ENCODE assay signal across 18 cellular contexts in genomic region chr9:114130624-114131277, GRCh38. TPM values are rescaled to one million over a fixed set of nuclear protein-coding genes. Genes with fewer than 3 reads are reported as not detected.
DNase-seq lines count a peak whose midpoint lies in the region; ATAC-seq, FAIRE-seq and TF ChIP-seq lines count a peak whose summit lies in the region.
"Had no signal": no experiment of that assay in that cellular context is flagged by ENCODE, and none has a peak within 500 bp of the region (broad histone marks: within the 10 kb centered on the region; RNA-seq: fewer than 3 reads in every experiment).

No MANE protein-coding gene starts in this region.

- no peak for FAIRE-seq in kidney (lab: Jason Lieb, UNC)
- FAIRE-seq: HTR-8/SVneo had no signal

- H3K9me3 ChIP-seq in left ventricle myocardium inferior (replicated peaks) (peaks cover 10% of the 10 kb centered on the region), kidney (ENCODE audit: control insufficient read depth in 1 of 2, low read length in 2 of 2) (peaks cover 0 to 8% of the 10 kb centered on the region in 2 donors), right lobe of liver (no peaks in the 10 kb centered on the region)

- no peak overlapping the region for H3K4me3 ChIP-seq in left ventricle myocardium inferior
- no peak overlapping the region for H3K4me3 ChIP-seq in kidney (ENCODE audit: low read length in 2 of 2)
- H3K4me3 ChIP-seq in right lobe of liver: no peak overlapping the region
- H3K4me3 ChIP-seq: BLaER1 had no signal

- peak overlapping the region; percentile 2 for H3K27ac Mint-ChIP-seq in progenitor cell of endocrine pancreas
- H3K27ac Mint-ChIP-seq: CD8-positive, alpha-beta T cell had no signal

- TF ChIP-seq POLR2A in right lobe of liver (IDR thresholded peaks at IDR 0.05): no peak

- TF ChIP-seq CTCF in left ventricle myocardium inferior (IDR thresholded peaks at IDR 0.05; ENCODE audit: borderline replicate concordance) (no peak), kidney (IDR thresholded peaks at IDR 0.05; ENCODE audit: borderline replicate concordance, extremely low read depth, insufficient read depth) (no peak), right lobe of liver (IDR thresholded peaks at IDR 0.05) (no peak), progenitor cell of endocrine pancreas (IDR thresholded peaks at IDR 0.05; ENCODE audit: unreplicated experiment) (no peak)

- H3K4me1 ChIP-seq in left ventricle myocardium inferior (peaks cover 25% of the 10 kb centered on the region), kidney (ENCODE audit: control insufficient read depth in 1 of 2, insufficient read depth in 1 of 2, low read depth in 1 of 2, low read length in 2 of 2) (no peaks in the 10 kb centered on the region), right lobe of liver (peaks cover 0 to 24% (median 10%) of the 10 kb centered on the region in 4 donors)

- H3K27me3 Mint-ChIP-seq in progenitor cell of endocrine pancreas: peaks cover 19% of the 10 kb centered on the region

- WGBS in right lobe of liver (ENCODE audit: insufficient coverage, low coverage, low lambda C conversion rate, missing lambda C conversion rate): 45% methylated on average over 4 of the region's 4 CpGs

- H3K4me1 Mint-ChIP-seq in progenitor cell of endocrine pancreas (ENCODE audit: low read depth): peaks cover 2% of the 10 kb centered on the region

- intact Hi-C loops in Right ventricle myocardium superior (cut with DNase I) (no loop called here), left ventricle myocardium inferior (cut with micrococcal nuclease) (no loop called here), kidney (cut with DNase I) (no loop called here), right lobe of liver (cut with DNase I) (no loop called here)

- H3K36me3 ChIP-seq in left ventricle myocardium inferior (no peaks in the 10 kb centered on the region), kidney (ENCODE audit: control insufficient read depth in 1 of 2, insufficient read depth in 2 of 2, low read length in 2 of 2) (no peaks in the 10 kb centered on the region), right lobe of liver (no peaks in the 10 kb centered on the region)
- H3K36me3 ChIP-seq: BLaER1 had no signal

- no peaks in the 10 kb centered on the region for H3K36me3 Mint-ChIP-seq in progenitor cell of endocrine pancreas (ENCODE audit: insufficient read depth)
- H3K36me3 Mint-ChIP-seq: CD8-positive, alpha-beta T cell had no signal

- peak; percentile 73 for ATAC-seq in Right ventricle myocardium superior (ENCODE audit: poor library complexity)
- peak; percentile 71 to 91 (median 83) for ATAC-seq in right lobe of liver
- no peak for ATAC-seq in GM18511 (IDR thresholded peaks at IDR 0.05; ENCODE audit: unreplicated experiment)
- ATAC-seq: CD8-positive, alpha-beta T cell had no signal

- H3K27ac ChIP-seq in left ventricle myocardium inferior (replicated peaks) (no peak overlapping the region), kidney (ENCODE audit: low read depth in 2 of 2, low read length in 2 of 2) (no peak overlapping the region), right lobe of liver (peak overlapping the region in 2 of 3 donors; percentile 17 to 44)
- H3K27ac ChIP-seq: BLaER1 had no signal

- H3K9me3 Mint-ChIP-seq in progenitor cell of endocrine pancreas (ENCODE audit: low read depth): peaks cover 3% of the 10 kb centered on the region

- H3K27me3 ChIP-seq in left ventricle myocardium inferior (ENCODE audit: low read depth) (no peaks in the 10 kb centered on the region), right lobe of liver (no peaks in the 10 kb centered on the region)
- H3K27me3 ChIP-seq: BLaER1 had no signal

- DNase-seq in Right ventricle myocardium superior (no peak), left ventricle myocardium inferior (no peak), kidney (peak; percentile 8), right lobe of liver (peak in 1 of 3 donors; percentile 80), progenitor cell of endocrine pancreas (ENCODE audit: low spot score, unreplicated experiment) (no peak), epidermal melanocyte (ENCODE audit: insufficient read length, low spot score) (no peak)
- DNase-seq: 8988T; Calu3; CD8-positive, alpha-beta T cell; DMS79 treated with DMSO at 0.1 percent for 48 hours; GF-D8; GOT3; H9 had no signal

- H3K9ac ChIP-seq in kidney (ENCODE audit: low read length in 2 of 2): no peak overlapping the region
- H3K9ac ChIP-seq: BLaER1 had no signal

- H3K4me3 Mint-ChIP-seq in progenitor cell of endocrine pancreas (ENCODE audit: low read depth): no peak overlapping the region
- H3K4me3 Mint-ChIP-seq: CD8-positive, alpha-beta T cell; H9 had no signal

RNA-seq across cellular contexts. Expression of gene COL27A1, which starts 24.6 kb away (rescaled TPM):
- 8.0 TPM for total RNA-seq in Right ventricle myocardium superior
- total RNA-seq in left ventricle myocardium inferior: 6.4 TPM
- 45.6 TPM for total RNA-seq in kidney
- polyA plus RNA-seq in kidney (ENCODE audit: insufficient read depth, low read depth, low replicate concordance): 13.6 TPM
- total RNA-seq in right lobe of liver: 10 to 100 TPM; 11.8 to 51.9 (median 29.3) TPM
- total RNA-seq in progenitor cell of endocrine pancreas: 162 and 178 TPM in 2 replicates

RNA-seq across cellular contexts. Expression of gene KIF12, which starts 31.7 kb away (rescaled TPM):
- not detected for total RNA-seq in Right ventricle myocardium superior
- not detected for total RNA-seq in left ventricle myocardium inferior
- total RNA-seq in kidney: 202 TPM
- polyA plus RNA-seq in kidney (ENCODE audit: insufficient read depth, low read depth, low replicate concordance): 155 TPM
- total RNA-seq in right lobe of liver: 10 to 100 TPM in 5 of 6 experiments, 1 to 10 TPM in 1; 3.1 to 24.3 (median 14.2) TPM
- 166 and 176 TPM in 2 replicates for total RNA-seq in progenitor cell of endocrine pancreas
- total RNA-seq: A673; CD8-positive, alpha-beta T cell had no signal
- polyA plus RNA-seq: AG04450 had no signal

RNA-seq across cellular contexts. Expression of gene AMBP, which starts 52.7 kb away (rescaled TPM):
- 0.51 TPM for total RNA-seq in Right ventricle myocardium superior
- total RNA-seq in left ventricle myocardium inferior: not detected
- total RNA-seq in kidney: 5.3 TPM
- 43.5 TPM for polyA plus RNA-seq in kidney (ENCODE audit: insufficient read depth, low read depth, low replicate concordance)
- 1,000 to 10,000 TPM; 2,202 to 7,072 (median 5,221) TPM for total RNA-seq in right lobe of liver
- 678 and 717 TPM in 2 replicates for total RNA-seq in progenitor cell of endocrine pancreas
- total RNA-seq: A673; CD8-positive, alpha-beta T cell had no signal

Comparison
In these comparisons a context has a peak if more than half of its experiments do, and no peak if none do; other contexts are left out.
1. H3K27ac ChIP-seq: peak in right lobe of liver (2 of 3); none in left ventricle myocardium inferior (single experiment) and kidney (0 of 2).
2. RNA of gene AMBP, which starts 52.7 kb away (total RNA-seq): 2,202 to 7,072 TPM in right lobe of liver and 678 to 717 TPM in progenitor cell of endocrine pancreas; 5.3 TPM in kidney (single experiment), 0.51 TPM in Right ventricle myocardium superior (single experiment) and not detected in left ventricle myocardium inferior (single experiment); every median in the first group is over 100 times any median in the second.